ENCODE assay signal across 1 cellular context in the genomic region with DNA sequence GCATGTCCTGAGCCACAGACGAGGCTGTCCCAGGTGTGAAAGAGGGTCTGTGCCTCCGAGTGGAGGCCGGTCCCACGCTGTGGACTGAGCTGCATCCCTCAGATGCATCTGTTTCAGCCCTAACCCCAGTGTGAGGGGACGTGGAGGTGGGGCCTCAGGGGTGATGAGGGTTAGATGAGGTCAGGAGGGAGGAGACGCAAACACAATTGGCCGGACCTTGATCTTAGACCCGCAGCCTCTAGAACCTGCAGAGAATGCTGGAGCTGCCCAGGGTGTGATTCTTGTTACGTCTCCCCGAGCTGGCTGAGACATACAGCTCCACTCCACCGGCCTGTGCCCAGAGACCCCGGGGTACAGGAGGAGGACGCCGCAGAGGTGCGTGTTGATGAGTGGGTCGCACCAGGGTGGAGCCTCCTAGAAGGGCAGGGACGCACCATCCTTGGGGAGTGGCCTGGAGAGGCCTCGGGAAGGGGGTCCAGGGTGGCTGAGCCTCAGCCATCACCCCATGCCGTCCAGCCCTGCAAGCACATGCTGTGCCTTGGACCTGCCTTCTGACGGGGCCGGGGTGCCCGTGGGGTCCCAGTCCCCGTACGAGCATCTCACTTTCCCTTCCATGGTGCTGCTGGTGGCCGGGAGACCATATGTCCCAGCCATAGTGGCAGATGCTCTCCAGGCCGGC.
TF ChIP-seq lines count a peak whose summit lies in the region.

No MANE protein-coding gene starts in this region.

TF ChIP-seq in HepG2, 621 proteins besides CTCF, POLR2A, EP300 and RAD21 (continues in another document):
- TF ChIP-seq SNAPC2 (CRISPR knock-in tag; IDR thresholded peaks at IDR 0.05): no peak
- TF ChIP-seq NR2C2 (CRISPR knock-in tag; IDR thresholded peaks at IDR 0.05; ENCODE audit: borderline replicate concordance): peak; percentile 64; the same call in 1 of the 2 replicates
- no peak for TF ChIP-seq IKZF4 (CRISPR knock-in tag; IDR thresholded peaks at IDR 0.05; ENCODE audit: borderline replicate concordance, low read depth, not compliant biosample characterization)
- TF ChIP-seq, protein P1, sequence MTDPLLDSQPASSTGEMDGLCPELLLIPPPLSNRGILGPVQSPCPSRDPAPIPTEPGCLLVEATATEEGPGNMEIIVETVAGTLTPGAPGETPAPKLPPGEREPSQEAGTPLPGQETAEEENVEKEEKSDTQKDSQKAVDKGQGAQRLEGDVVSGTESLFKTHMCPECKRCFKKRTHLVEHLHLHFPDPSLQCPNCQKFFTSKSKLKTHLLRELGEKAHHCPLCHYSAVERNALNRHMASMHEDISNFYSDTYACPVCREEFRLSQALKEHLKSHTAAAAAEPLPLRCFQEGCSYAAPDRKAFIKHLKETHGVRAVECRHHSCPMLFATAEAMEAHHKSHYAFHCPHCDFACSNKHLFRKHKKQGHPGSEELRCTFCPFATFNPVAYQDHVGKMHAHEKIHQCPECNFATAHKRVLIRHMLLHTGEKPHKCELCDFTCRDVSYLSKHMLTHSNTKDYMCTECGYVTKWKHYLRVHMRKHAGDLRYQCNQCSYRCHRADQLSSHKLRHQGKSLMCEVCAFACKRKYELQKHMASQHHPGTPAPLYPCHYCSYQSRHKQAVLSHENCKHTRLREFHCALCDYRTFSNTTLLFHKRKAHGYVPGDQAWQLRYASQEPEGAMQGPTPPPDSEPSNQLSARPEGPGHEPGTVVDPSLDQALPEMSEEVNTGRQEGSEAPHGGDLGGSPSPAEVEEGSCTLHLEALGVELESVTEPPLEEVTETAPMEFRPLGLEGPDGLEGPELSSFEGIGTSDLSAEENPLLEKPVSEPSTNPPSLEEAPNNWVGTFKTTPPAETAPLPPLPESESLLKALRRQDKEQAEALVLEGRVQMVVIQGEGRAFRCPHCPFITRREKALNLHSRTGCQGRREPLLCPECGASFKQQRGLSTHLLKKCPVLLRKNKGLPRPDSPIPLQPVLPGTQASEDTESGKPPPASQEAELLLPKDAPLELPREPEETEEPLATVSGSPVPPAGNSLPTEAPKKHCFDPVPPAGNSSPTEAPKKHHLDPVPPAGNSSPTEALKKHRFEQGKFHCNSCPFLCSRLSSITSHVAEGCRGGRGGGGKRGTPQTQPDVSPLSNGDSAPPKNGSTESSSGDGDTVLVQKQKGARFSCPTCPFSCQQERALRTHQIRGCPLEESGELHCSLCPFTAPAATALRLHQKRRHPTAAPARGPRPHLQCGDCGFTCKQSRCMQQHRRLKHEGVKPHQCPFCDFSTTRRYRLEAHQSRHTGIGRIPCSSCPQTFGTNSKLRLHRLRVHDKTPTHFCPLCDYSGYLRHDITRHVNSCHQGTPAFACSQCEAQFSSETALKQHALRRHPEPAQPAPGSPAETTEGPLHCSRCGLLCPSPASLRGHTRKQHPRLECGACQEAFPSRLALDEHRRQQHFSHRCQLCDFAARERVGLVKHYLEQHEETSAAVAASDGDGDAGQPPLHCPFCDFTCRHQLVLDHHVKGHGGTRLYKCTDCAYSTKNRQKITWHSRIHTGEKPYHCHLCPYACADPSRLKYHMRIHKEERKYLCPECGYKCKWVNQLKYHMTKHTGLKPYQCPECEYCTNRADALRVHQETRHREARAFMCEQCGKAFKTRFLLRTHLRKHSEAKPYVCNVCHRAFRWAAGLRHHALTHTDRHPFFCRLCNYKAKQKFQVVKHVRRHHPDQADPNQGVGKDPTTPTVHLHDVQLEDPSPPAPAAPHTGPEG (CRISPR knock-in tag; IDR thresholded peaks at IDR 0.05): no peak
- no peak for TF ChIP-seq CCDC6 (CRISPR knock-in tag; IDR thresholded peaks at IDR 0.05)
- TF ChIP-seq YY1 (IDR thresholded peaks at IDR 0.05; ENCODE audit: insufficient read depth, insufficient replicate concordance, low read depth, low read length): no peak
- no peak for TF ChIP-seq ZNF878 (CRISPR knock-in tag; IDR thresholded peaks at IDR 0.05)
- no peak for TF ChIP-seq ZNF83 (CRISPR knock-in tag; IDR thresholded peaks at IDR 0.05; ENCODE audit: borderline replicate concordance)
- TF ChIP-seq, protein P2, sequence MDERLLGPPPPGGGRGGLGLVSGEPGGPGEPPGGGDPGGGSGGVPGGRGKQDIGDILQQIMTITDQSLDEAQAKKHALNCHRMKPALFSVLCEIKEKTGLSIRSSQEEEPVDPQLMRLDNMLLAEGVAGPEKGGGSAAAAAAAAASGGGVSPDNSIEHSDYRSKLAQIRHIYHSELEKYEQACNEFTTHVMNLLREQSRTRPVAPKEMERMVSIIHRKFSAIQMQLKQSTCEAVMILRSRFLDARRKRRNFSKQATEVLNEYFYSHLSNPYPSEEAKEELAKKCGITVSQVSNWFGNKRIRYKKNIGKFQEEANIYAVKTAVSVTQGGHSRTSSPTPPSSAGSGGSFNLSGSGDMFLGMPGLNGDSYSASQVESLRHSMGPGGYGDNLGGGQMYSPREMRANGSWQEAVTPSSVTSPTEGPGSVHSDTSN (CRISPR knock-in tag; IDR thresholded peaks at IDR 0.05): no peak
- no peak for TF ChIP-seq FOXC1 (CRISPR knock-in tag; IDR thresholded peaks at IDR 0.05; ENCODE audit: borderline replicate concordance)
- no peak for TF ChIP-seq ZNF354B (CRISPR knock-in tag; IDR thresholded peaks at IDR 0.05)
- TF ChIP-seq TEF (CRISPR knock-in tag; IDR thresholded peaks at IDR 0.05): no peak
- no peak for TF ChIP-seq NFRKB (IDR thresholded peaks at IDR 0.05)
- TF ChIP-seq ZNF333 (CRISPR knock-in tag; IDR thresholded peaks at IDR 0.05; ENCODE audit: borderline replicate concordance): no peak
- no peak for TF ChIP-seq ZNF205 (CRISPR knock-in tag; IDR thresholded peaks at IDR 0.05)
- TF ChIP-seq NR1H2 (CRISPR knock-in tag; IDR thresholded peaks at IDR 0.05; ENCODE audit: borderline replicate concordance, low read depth): no peak
- TF ChIP-seq MIER2 (CRISPR knock-in tag; IDR thresholded peaks at IDR 0.05): no peak
- TF ChIP-seq TAF15 (IDR thresholded peaks at IDR 0.05; ENCODE audit: low read depth, low read length, poor library complexity, severe bottlenecking): no peak
- 0 out of 2 replicates have a peak, but pooled peaks have one; percentile 12 for TF ChIP-seq ZNF12 (CRISPR knock-in tag; IDR thresholded peaks at IDR 0.05)
- TF ChIP-seq ZNF225 (CRISPR knock-in tag; IDR thresholded peaks at IDR 0.05): no peak
- no peak for TF ChIP-seq ZNF230 (CRISPR knock-in tag; IDR thresholded peaks at IDR 0.05)
- TF ChIP-seq SOX5 (CRISPR knock-in tag; IDR thresholded peaks at IDR 0.05; ENCODE audit: borderline replicate concordance): peak; percentile 12; the same call in 1 of the 2 replicates
- TF ChIP-seq NR2F1 (CRISPR knock-in tag; IDR thresholded peaks at IDR 0.05): peak; percentile 71; a peak in 3 of 4 replicates
- peak; percentile 87 for TF ChIP-seq RARA (CRISPR knock-in tag; IDR thresholded peaks at IDR 0.05)
- TF ChIP-seq ZBTB1 (CRISPR knock-in tag; IDR thresholded peaks at IDR 0.05; ENCODE audit: borderline replicate concordance): no peak
- no peak for TF ChIP-seq REL (CRISPR knock-in tag; conservative IDR thresholded peaks at IDR 0.05)
- TF ChIP-seq, protein P3, sequence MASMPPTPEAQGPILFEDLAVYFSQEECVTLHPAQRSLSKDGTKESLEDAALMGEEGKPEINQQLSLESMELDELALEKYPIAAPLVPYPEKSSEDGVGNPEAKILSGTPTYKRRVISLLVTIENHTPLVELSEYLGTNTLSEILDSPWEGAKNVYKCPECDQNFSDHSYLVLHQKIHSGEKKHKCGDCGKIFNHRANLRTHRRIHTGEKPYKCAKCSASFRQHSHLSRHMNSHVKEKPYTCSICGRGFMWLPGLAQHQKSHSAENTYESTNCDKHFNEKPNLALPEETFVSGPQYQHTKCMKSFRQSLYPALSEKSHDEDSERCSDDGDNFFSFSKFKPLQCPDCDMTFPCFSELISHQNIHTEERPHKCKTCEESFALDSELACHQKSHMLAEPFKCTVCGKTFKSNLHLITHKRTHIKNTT (CRISPR knock-in tag; IDR thresholded peaks at IDR 0.05): no peak
- TF ChIP-seq ZNF614 (CRISPR knock-in tag; IDR thresholded peaks at IDR 0.05; ENCODE audit: borderline replicate concordance): no peak
- TF ChIP-seq ZNF546 (CRISPR knock-in tag; conservative IDR thresholded peaks at IDR 0.05): no peak
- TF ChIP-seq XBP1 (CRISPR knock-in tag; IDR thresholded peaks at IDR 0.05): no peak
- no peak for TF ChIP-seq ZBTB34 (CRISPR knock-in tag; IDR thresholded peaks at IDR 0.05)
- TF ChIP-seq REXO4 (CRISPR knock-in tag; IDR thresholded peaks at IDR 0.05; ENCODE audit: borderline replicate concordance): no peak
- TF ChIP-seq LBX2 (CRISPR knock-in tag; IDR thresholded peaks at IDR 0.05; ENCODE audit: borderline replicate concordance): no peak
- TF ChIP-seq SMARCE1 (IDR thresholded peaks at IDR 0.05; ENCODE audit: borderline replicate concordance): no peak
- TF ChIP-seq, protein P4, sequence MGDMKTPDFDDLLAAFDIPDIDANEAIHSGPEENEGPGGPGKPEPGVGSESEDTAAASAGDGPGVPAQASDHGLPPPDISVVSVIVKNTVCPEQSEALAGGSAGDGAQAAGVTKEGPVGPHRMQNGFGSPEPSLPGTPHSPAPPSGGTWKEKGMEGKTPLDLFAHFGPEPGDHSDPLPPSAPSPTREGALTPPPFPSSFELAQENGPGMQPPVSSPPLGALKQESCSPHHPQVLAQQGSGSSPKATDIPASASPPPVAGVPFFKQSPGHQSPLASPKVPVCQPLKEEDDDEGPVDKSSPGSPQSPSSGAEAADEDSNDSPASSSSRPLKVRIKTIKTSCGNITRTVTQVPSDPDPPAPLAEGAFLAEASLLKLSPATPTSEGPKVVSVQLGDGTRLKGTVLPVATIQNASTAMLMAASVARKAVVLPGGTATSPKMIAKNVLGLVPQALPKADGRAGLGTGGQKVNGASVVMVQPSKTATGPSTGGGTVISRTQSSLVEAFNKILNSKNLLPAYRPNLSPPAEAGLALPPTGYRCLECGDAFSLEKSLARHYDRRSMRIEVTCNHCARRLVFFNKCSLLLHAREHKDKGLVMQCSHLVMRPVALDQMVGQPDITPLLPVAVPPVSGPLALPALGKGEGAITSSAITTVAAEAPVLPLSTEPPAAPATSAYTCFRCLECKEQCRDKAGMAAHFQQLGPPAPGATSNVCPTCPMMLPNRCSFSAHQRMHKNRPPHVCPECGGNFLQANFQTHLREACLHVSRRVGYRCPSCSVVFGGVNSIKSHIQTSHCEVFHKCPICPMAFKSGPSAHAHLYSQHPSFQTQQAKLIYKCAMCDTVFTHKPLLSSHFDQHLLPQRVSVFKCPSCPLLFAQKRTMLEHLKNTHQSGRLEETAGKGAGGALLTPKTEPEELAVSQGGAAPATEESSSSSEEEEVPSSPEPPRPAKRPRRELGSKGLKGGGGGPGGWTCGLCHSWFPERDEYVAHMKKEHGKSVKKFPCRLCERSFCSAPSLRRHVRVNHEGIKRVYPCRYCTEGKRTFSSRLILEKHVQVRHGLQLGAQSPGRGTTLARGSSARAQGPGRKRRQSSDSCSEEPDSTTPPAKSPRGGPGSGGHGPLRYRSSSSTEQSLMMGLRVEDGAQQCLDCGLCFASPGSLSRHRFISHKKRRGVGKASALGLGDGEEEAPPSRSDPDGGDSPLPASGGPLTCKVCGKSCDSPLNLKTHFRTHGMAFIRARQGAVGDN (CRISPR knock-in tag; IDR thresholded peaks at IDR 0.05): peak; percentile 18
- TF ChIP-seq, protein P5, sequence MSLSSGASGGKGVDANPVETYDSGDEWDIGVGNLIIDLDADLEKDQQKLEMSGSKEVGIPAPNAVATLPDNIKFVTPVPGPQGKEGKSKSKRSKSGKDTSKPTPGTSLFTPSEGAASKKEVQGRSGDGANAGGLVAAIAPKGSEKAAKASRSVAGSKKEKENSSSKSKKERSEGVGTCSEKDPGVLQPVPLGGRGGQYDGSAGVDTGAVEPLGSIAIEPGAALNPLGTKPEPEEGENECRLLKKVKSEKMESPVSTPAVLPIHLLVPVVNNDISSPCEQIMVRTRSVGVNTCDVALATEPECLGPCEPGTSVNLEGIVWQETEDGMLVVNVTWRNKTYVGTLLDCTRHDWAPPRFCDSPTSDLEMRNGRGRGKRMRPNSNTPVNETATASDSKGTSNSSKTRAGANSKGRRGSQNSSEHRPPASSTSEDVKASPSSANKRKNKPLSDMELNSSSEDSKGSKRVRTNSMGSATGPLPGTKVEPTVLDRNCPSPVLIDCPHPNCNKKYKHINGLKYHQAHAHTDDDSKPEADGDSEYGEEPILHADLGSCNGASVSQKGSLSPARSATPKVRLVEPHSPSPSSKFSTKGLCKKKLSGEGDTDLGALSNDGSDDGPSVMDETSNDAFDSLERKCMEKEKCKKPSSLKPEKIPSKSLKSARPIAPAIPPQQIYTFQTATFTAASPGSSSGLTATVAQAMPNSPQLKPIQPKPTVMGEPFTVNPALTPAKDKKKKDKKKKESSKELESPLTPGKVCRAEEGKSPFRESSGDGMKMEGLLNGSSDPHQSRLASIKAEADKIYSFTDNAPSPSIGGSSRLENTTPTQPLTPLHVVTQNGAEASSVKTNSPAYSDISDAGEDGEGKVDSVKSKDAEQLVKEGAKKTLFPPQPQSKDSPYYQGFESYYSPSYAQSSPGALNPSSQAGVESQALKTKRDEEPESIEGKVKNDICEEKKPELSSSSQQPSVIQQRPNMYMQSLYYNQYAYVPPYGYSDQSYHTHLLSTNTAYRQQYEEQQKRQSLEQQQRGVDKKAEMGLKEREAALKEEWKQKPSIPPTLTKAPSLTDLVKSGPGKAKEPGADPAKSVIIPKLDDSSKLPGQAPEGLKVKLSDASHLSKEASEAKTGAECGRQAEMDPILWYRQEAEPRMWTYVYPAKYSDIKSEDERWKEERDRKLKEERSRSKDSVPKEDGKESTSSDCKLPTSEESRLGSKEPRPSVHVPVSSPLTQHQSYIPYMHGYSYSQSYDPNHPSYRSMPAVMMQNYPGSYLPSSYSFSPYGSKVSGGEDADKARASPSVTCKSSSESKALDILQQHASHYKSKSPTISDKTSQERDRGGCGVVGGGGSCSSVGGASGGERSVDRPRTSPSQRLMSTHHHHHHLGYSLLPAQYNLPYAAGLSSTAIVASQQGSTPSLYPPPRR (CRISPR knock-in tag; IDR thresholded peaks at IDR 0.05; ENCODE audit: borderline replicate concordance): 0 out of 2 replicates have a peak, but pooled peaks have one; percentile 24
- no peak for TF ChIP-seq ZNF660 (CRISPR knock-in tag; IDR thresholded peaks at IDR 0.05; ENCODE audit: borderline replicate concordance, low read depth)
- no peak for TF ChIP-seq ZNF263 (CRISPR knock-in tag; IDR thresholded peaks at IDR 0.05)
- no peak for TF ChIP-seq ZKSCAN1 (IDR thresholded peaks at IDR 0.05; ENCODE audit: low read length)
- TF ChIP-seq HOXA3 (CRISPR knock-in tag; IDR thresholded peaks at IDR 0.05): peak; percentile 17; the same call in 1 of the 2 replicates
